13 cellular contexts compared by ENCODE assay signal in the genomic region with DNA sequence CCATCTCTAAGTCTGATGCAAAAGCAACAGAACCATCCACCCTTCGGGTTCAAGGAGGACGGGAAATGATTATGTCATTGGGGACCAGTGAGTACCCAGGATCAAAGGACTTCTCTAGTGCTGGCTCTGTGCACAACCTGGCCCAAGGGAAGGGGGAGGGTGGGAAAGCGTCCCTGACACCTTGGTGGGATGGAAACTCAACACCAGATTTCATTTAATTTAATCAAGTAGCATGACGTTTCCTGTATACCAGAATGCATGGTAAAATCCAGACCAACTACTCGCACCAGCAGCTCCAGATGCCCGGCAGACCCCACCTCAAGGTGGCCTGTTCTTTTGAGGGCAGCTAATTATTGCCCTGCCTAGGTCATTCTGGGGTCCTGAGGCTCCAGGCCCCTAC.
DNase-seq lines count a peak whose midpoint lies in the region.
"Had no signal": no experiment of that assay in that cellular context is flagged by ENCODE, and none has a peak within 500 bp of the region (broad histone marks: within the 10 kb centered on the region; RNA-seq: fewer than 3 reads in every experiment).

No MANE protein-coding gene starts in this region.

- DNase-seq in SK-N-DZ (ENCODE audit: low spot score), result peak; percentile 49
- DNase-seq in left kidney (ENCODE audit: low read depth, low spot score), result peak; percentile 54
- no peak for DNase-seq in NAMALWA (ENCODE audit: low spot score)
- no peak for DNase-seq in stimulated activated CD4-positive, alpha-beta T cell treated with anti-CD3 and anti-CD28 coated beads, Interleukin-2, amount 100 ng/mL, for 24 hours
- no peak for DNase-seq in dermis blood vessel endothelial cell
- DNase-seq: 8988T; ACHN; Caco-2; Calu3; CD4-positive, alpha-beta T cell; CD8-positive, alpha-beta T cell; DMS79 treated with DMSO at 0.1 percent for 48 hours; GF-D8 had no signal

Comparison
In these comparisons a context has a peak if more than half of its experiments do, and no peak if none do; other contexts are left out.
1. DNase-seq: peak in SK-N-DZ (single experiment) and left kidney (single experiment); none in NAMALWA (single experiment), stimulated activated CD4-positive, alpha-beta T cell treated with anti-CD3 and anti-CD28 coated beads, Interleukin-2, amount 100 ng/mL, for 24 hours (0 of 2) and dermis blood vessel endothelial cell (single experiment).